Comparison of ENCODE assay signal across 2 cellular contexts in the genomic region with DNA sequence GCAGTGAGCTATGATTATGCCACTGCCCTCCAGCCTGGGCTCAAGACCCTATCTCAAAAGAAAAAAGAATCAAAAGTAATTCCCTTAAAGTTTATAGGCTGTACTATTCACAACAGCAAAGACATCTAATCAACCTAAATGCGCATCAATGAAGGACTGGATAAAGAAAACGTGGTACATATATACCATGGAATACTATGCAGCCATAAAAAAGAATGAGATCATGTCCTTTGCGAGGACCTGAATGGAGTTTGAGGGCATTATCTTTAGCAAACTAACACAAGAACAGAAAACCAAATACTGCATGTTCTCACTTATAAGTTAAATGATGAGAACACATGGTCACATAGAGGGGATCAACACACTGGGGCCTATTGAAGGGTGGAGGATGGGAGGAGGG.
TF ChIP-seq lines count a peak whose summit lies in the region.

No MANE protein-coding gene starts in this region.

TF ChIP-seq in HEK293, 187 proteins besides CTCF, POLR2A, EP300 and RAD21:
- TF ChIP-seq ZNF146 (tag by site-specific recombination; IDR thresholded peaks at IDR 0.05), result peak; percentile 98
- TF ChIP-seq ZNF660 (tag by site-specific recombination; IDR thresholded peaks at IDR 0.05), result no peak
- TF ChIP-seq ZNF248 (tag by site-specific recombination; IDR thresholded peaks at IDR 0.05), result no peak

TF ChIP-seq in K562, 482 proteins besides CTCF, POLR2A, EP300 and RAD21:
- TF ChIP-seq ZNF146 (CRISPR knock-in tag; IDR thresholded peaks at IDR 0.05; ENCODE audit: unreplicated experiment) (peak; percentile 64), RBM25 (IDR thresholded peaks at IDR 0.05; ENCODE audit: low read depth, low read length, severe bottlenecking) (peak; percentile 59), SRSF7 (optimal IDR thresholded peaks at IDR 0.05; ENCODE audit: low read depth, low read length) (no peak)
